Comparison of ENCODE assay signal across 22 cellular contexts in genomic region chr17:79573196-79573929, GRCh38. TPM values are rescaled to one million over a fixed set of nuclear protein-coding genes. Genes with fewer than 3 reads are reported as not detected.
DNase-seq lines count a peak whose midpoint lies in the region; ATAC-seq and TF ChIP-seq lines count a peak whose summit lies in the region.
"Had no signal": no experiment of that assay in that cellular context is flagged by ENCODE, and none has a peak within 500 bp of the region (broad histone marks: within the 10 kb centered on the region; RNA-seq: fewer than 3 reads in every experiment).

No MANE protein-coding gene starts in this region.

- no peak overlapping the region for H2AK5ac ChIP-seq in neuronal stem cell (ENCODE audit: low read depth, low read length)

- H3K4me3 ChIP-seq in dorsolateral prefrontal cortex (peak overlapping the region in 1 of 59 donors; percentile 20), neuronal stem cell (ENCODE audit: low read length in 2 of 2) (no peak overlapping the region), colonic mucosa (no peak overlapping the region), esophagus muscularis mucosa (no peak overlapping the region)
- H3K4me3 ChIP-seq: adrenal gland, skin epidermis, testis had no signal

- H3K9me3 Mint-ChIP-seq in type B pancreatic cell = no peaks in the 10 kb centered on the region
- H3K9me3 Mint-ChIP-seq: central memory CD8-positive, alpha-beta T cell had no signal

- no peak for TF ChIP-seq CTCF in dorsolateral prefrontal cortex (IDR thresholded peaks at IDR 0.05 in 54 of 56, conservative IDR thresholded peaks at IDR 0.05 in 2 of 56; ENCODE audit: low read depth in 1 of 56, partially characterized antibody in 56 of 56)
- TF ChIP-seq CTCF in colonic mucosa (IDR thresholded peaks at IDR 0.05) = no peak
- no peak for TF ChIP-seq CTCF in type B pancreatic cell (conservative IDR thresholded peaks at IDR 0.05)
- TF ChIP-seq CTCF in esophagus muscularis mucosa (IDR thresholded peaks at IDR 0.05) = no peak

- H2BK12ac ChIP-seq in neuronal stem cell (ENCODE audit: low read length) = no peak overlapping the region

- WGBS in neuronal stem cell (ENCODE audit: extremely low coverage in 2 of 2, insufficient read length in 2 of 2, insufficient replicate concordance in 1 of 2), 2 donors = no CpG with 5 or more reads among the region's 18 CpGs
- WGBS in esophagus muscularis mucosa = 58% methylated on average over 17 of the region's 18 CpGs

- peak overlapping the region; percentile 44 for H4K91ac ChIP-seq in neuronal stem cell (ENCODE audit: low read depth, low read length, poor library complexity)

- no peaks in the 10 kb centered on the region for H3K79me1 ChIP-seq in neuronal stem cell (ENCODE audit: low read depth, low read length)

- H2BK15ac ChIP-seq in neuronal stem cell (ENCODE audit: low read length) = peak overlapping the region; percentile 18

- H3K4me1 ChIP-seq in neuronal stem cell (ENCODE audit: control insufficient read depth in 2 of 2, insufficient read depth in 1 of 2, low read depth in 1 of 2, low read length in 2 of 2) (peaks cover 0 to 7% of the 10 kb centered on the region in 2 donors), colonic mucosa (no peaks in the 10 kb centered on the region), esophagus muscularis mucosa (no peaks in the 10 kb centered on the region)
- H3K4me1 ChIP-seq: adrenal gland, parathyroid adenoma, testis had no signal

- H2BK120ac ChIP-seq in neuronal stem cell (ENCODE audit: low read depth, low read length) = no peak overlapping the region

- no peak for TF ChIP-seq EP300 in esophagus muscularis mucosa (IDR thresholded peaks at IDR 0.05)

- no peaks in the 10 kb centered on the region for H3K36me3 Mint-ChIP-seq in type B pancreatic cell
- H3K36me3 Mint-ChIP-seq: activated CD8-positive, alpha-beta memory T cell treated with anti-CD3 and anti-CD28 coated beads, Interleukin-2, amount 10 ng/mL, durations not matched to agents 7 days and 5 days had no signal

- DNase-seq in Daoy (ENCODE audit: low read depth) = peak; percentile 84
- DNase-seq in NCI-H2107 treated with DMSO at 0.1 percent for 48 hours (lab: John Stamatoyannopoulos, UW; ENCODE audit: unreplicated experiment) = peak; percentile 62
- peak in 6 of 10 donors; percentile 57 to 83 (median 71) for DNase-seq in dorsolateral prefrontal cortex
- no peak for DNase-seq in neuronal stem cell (ENCODE audit: low spot score)
- DNase-seq in colonic mucosa = no peak
- no peak for DNase-seq in type B pancreatic cell (ENCODE audit: extremely low spot score, unreplicated experiment)
- DNase-seq in esophagus muscularis mucosa (ENCODE audit: extremely low spot score) = no peak
- DNase-seq: activated CD8-positive, alpha-beta memory T cell treated with anti-CD3 and anti-CD28 coated beads, Interleukin-2, amount 10 ng/mL, durations not matched to agents 7 days and 5 days; activated effector memory CD4-positive, alpha-beta T cell treated with Interleukin-2 at 50 U/mL for 16 hours; adrenal gland; NCI-H2171; SHP77; stimulated activated CD4-positive, alpha-beta T cell treated with anti-CD3 and anti-CD28 coated beads, Interleukin-4, amount 100 ng/mL, for 4 hours; stimulated activated CD8-positive, alpha-beta memory T cell treated with anti-CD3 and anti-CD28 coated beads, Interleukin-4, amount 100 ng/mL, for 48 hours; T-helper 2 cell; testis had no signal

- no peak overlapping the region for H3K27ac Mint-ChIP-seq in type B pancreatic cell
- H3K27ac Mint-ChIP-seq: activated CD8-positive, alpha-beta memory T cell treated with anti-CD3 and anti-CD28 coated beads, Interleukin-2, amount 10 ng/mL, durations not matched to agents 7 days and 5 days had no signal

- H2AFZ ChIP-seq in neuronal stem cell (ENCODE audit: low read length) = no peak overlapping the region
- H2AFZ ChIP-seq: parathyroid adenoma had no signal

- ATAC-seq in HG03439 (IDR thresholded peaks at IDR 0.05; ENCODE audit: unreplicated experiment) = no peak
- ATAC-seq: activated CD4-positive, CD25-positive, alpha-beta regulatory T cell treated with anti-CD3 and anti-CD28 coated beads, Interleukin-2, amount 50 U/mL, for 24 hours; activated CD8-positive, alpha-beta memory T cell treated with anti-CD3 and anti-CD28 coated beads, Interleukin-2, amount 10 ng/mL, durations not matched to agents 7 days and 5 days had no signal

- no peak for TF ChIP-seq POLR2A in esophagus muscularis mucosa (IDR thresholded peaks at IDR 0.05; ENCODE audit: low read depth)

- H3K18ac ChIP-seq in neuronal stem cell (ENCODE audit: low read length) = peak overlapping the region; percentile 89

- peak overlapping the region in 52 of 59 donors; percentile 6 to 96 (median 68) for H3K27ac ChIP-seq in dorsolateral prefrontal cortex
- no peak overlapping the region for H3K27ac ChIP-seq in neuronal stem cell (replicated peaks; ENCODE audit: low read length)
- no peak overlapping the region for H3K27ac ChIP-seq in colonic mucosa
- no peak overlapping the region for H3K27ac ChIP-seq in esophagus muscularis mucosa (replicated peaks in 1 of 4)
- H3K27ac ChIP-seq: adrenal gland, parathyroid adenoma, skin epidermis, testis had no signal

- H3K23ac ChIP-seq in neuronal stem cell (ENCODE audit: low read depth, low read length, poor library complexity) = no peak overlapping the region

- H3K36me3 ChIP-seq in neuronal stem cell (replicated peaks in 1 of 2; ENCODE audit: control insufficient read depth in 2 of 2, insufficient read depth in 2 of 2, low read length in 2 of 2) (no peaks in the 10 kb centered on the region), colonic mucosa (no peaks in the 10 kb centered on the region), esophagus muscularis mucosa (no peaks in the 10 kb centered on the region)
- H3K36me3 ChIP-seq: adrenal gland had no signal

- intact Hi-C loops in dorsolateral prefrontal cortex (cut with DNase I) = no loop called here
- intact Hi-C loops in colonic mucosa (cut with DNase I) = no loop called here
- intact Hi-C loops in esophagus muscularis mucosa (cut with DNase I) = no loop called here

- H3K9me3 ChIP-seq in neuronal stem cell (replicated peaks in 1 of 2; ENCODE audit: control insufficient read depth in 2 of 2, insufficient read depth in 1 of 2, low read depth in 1 of 2, low read length in 2 of 2) = no peaks in the 10 kb centered on the region
- H3K9me3 ChIP-seq in colonic mucosa = no peaks in the 10 kb centered on the region
- no peaks in the 10 kb centered on the region for H3K9me3 ChIP-seq in esophagus muscularis mucosa
- H3K9me3 ChIP-seq: adrenal gland, testis had no signal

- H3K27me3 ChIP-seq in dorsolateral prefrontal cortex (peaks cover 0 to 7% (median 0%) of the 10 kb centered on the region in 45 donors), neuronal stem cell (ENCODE audit: control insufficient read depth in 3 of 3, insufficient read depth in 3 of 3, low read depth in 1 of 3, low read length in 3 of 3) (no peaks in the 10 kb centered on the region), colonic mucosa (no peaks in the 10 kb centered on the region), esophagus muscularis mucosa (peaks cover 0 to 46% (median 0%) of the 10 kb centered on the region in 4 donors)
- H3K27me3 ChIP-seq: adrenal gland, testis had no signal

- no peak overlapping the region for H3K4me2 ChIP-seq in neuronal stem cell (ENCODE audit: insufficient read depth, low read length, poor library complexity, severe bottlenecking)

- H3K9ac ChIP-seq in neuronal stem cell (ENCODE audit: low read depth, low read length, poor library complexity) (peak overlapping the region; percentile 66), colonic mucosa (ENCODE audit: low read depth in 2 of 2, low read length in 2 of 2) (no peak overlapping the region)
- H3K9ac ChIP-seq: parathyroid adenoma had no signal

- H3K27me3 Mint-ChIP-seq in type B pancreatic cell = peaks cover 6% of the 10 kb centered on the region
- H3K27me3 Mint-ChIP-seq: activated CD8-positive, alpha-beta memory T cell treated with anti-CD3 and anti-CD28 coated beads, Interleukin-2, amount 10 ng/mL, durations not matched to agents 7 days and 5 days; central memory CD8-positive, alpha-beta T cell had no signal

- no peaks in the 10 kb centered on the region for H3K4me1 Mint-ChIP-seq in type B pancreatic cell (ENCODE audit: unreplicated experiment)
- H3K4me1 Mint-ChIP-seq: activated CD8-positive, alpha-beta memory T cell treated with anti-CD3 and anti-CD28 coated beads, Interleukin-2, amount 10 ng/mL, durations not matched to agents 7 days and 5 days; central memory CD8-positive, alpha-beta T cell had no signal

- H3K4me3 Mint-ChIP-seq in type B pancreatic cell = no peak overlapping the region
- H3K4me3 Mint-ChIP-seq: activated CD8-positive, alpha-beta memory T cell treated with anti-CD3 and anti-CD28 coated beads, Interleukin-2, amount 10 ng/mL, durations not matched to agents 7 days and 5 days; central memory CD8-positive, alpha-beta T cell had no signal

- H2BK5ac ChIP-seq in neuronal stem cell (ENCODE audit: low read length) = no peak overlapping the region

- no peak overlapping the region for H3K4ac ChIP-seq in neuronal stem cell (ENCODE audit: low read length)

- no peak overlapping the region for H4K8ac ChIP-seq in neuronal stem cell (ENCODE audit: low read depth, low read length)

- H3K14ac ChIP-seq in neuronal stem cell (ENCODE audit: low read length) = no peak overlapping the region

RNA-seq across cellular contexts. Expression of gene RBFOX3, which starts 37.5 kb away (rescaled TPM):
- total RNA-seq in Daoy (2014; rRNA removed; shearing (Covaris generic)) = not detected in 2 replicates
- total RNA-seq in dorsolateral prefrontal cortex (100 to 1,000 TPM in 113 of 120 experiments, 10 to 100 TPM in 7; 51.1 to 231 (median 154) TPM), colonic mucosa (1 to 10 TPM in 1 of 2 donors, not detected in 1; 6.9 TPM), type B pancreatic cell (ENCODE audit: low replicate concordance) (1.6 and 2.0 TPM in 2 replicates), esophagus muscularis mucosa (10 to 100 TPM in 3 of 4 donors, 1 to 10 TPM in 1; 3.4 to 43.8 (median 17.2) TPM)
- polyA plus RNA-seq in neuronal stem cell (2013, experiment 1 of 2) = 13.0 TPM
- polyA plus RNA-seq in neuronal stem cell (2013, experiment 2 of 2) = 12.5 TPM
- total RNA-seq: activated CD8-positive, alpha-beta memory T cell treated with anti-CD3 and anti-CD28 coated beads, Interleukin-2, amount 10 ng/mL, durations not matched to agents 7 days and 5 days; lower leg skin had no signal

Comparison
In these comparisons a context has a peak if more than half of its experiments do, and no peak if none do; other contexts are left out.
1. DNase-seq: peak in Daoy (single experiment), NCI-H2107 treated with DMSO at 0.1 percent for 48 hours (single experiment) and dorsolateral prefrontal cortex (6 of 10); none in neuronal stem cell (single experiment), colonic mucosa (single experiment), type B pancreatic cell (single experiment) and esophagus muscularis mucosa (single experiment).
2. H3K27ac ChIP-seq: peak in dorsolateral prefrontal cortex (52 of 59); none in neuronal stem cell (single experiment), colonic mucosa (single experiment) and esophagus muscularis mucosa (0 of 4).